ENCODE assay signal across 9 cellular contexts in genomic region chrX:281166-281999, GRCh38. TPM values are rescaled to one million over a fixed set of nuclear protein-coding genes. Genes with fewer than 3 reads are reported as not detected.
DNase-seq lines count a peak whose midpoint lies in the region; ATAC-seq, FAIRE-seq and TF ChIP-seq lines count a peak whose summit lies in the region.
"Had no signal": no experiment of that assay in that cellular context is flagged by ENCODE, and none has a peak within 500 bp of the region (broad histone marks: within the 10 kb centered on the region; RNA-seq: fewer than 3 reads in every experiment).

TSS of gene PLCXD1 (plus strand) at chrX:281381. CDS start at chrX:284188, 2,807 bp downstream.

- H2BK15ac ChIP-seq in mesenchymal stem cell (ENCODE audit: low read depth, poor library complexity, severe bottlenecking) = no peak within 1 kb of the TSS

- TF ChIP-seq POLR2A in GM12891 (IDR thresholded peaks at IDR 0.05; ENCODE audit: low read depth, low read length) = no peak

- H3K14ac ChIP-seq in mesenchymal stem cell (ENCODE audit: low read length in 2 of 2) = no peak within 1 kb of the TSS

- peak within 1 kb of the TSS; percentile 66 for H3K4me2 ChIP-seq in mesenchymal stem cell (ENCODE audit: low read length, poor library complexity, severe bottlenecking)

- H2BK5ac ChIP-seq in mesenchymal stem cell (ENCODE audit: low read depth, low read length, poor library complexity, severe bottlenecking) = no peak within 1 kb of the TSS

- H3K4me3 ChIP-seq in ectodermal cell (ENCODE audit: insufficient read depth, low read depth, low read length) (peak within 1 kb of the TSS; percentile 57), mesenchymal stem cell (ENCODE audit: insufficient read depth in 1 of 2, low read depth in 1 of 2, low read length in 2 of 2) (peak within 1 kb of the TSS; percentile 46 to 54), MG63 (no peak within 1 kb of the TSS)

- H3K23ac ChIP-seq in mesenchymal stem cell (ENCODE audit: low read length in 2 of 2) = no peak within 1 kb of the TSS

- H3K9me3 ChIP-seq in ectodermal cell (ENCODE audit: control insufficient read depth, low read length) (no peaks in the 10 kb centered on the region), mesenchymal stem cell (ENCODE audit: control insufficient read depth, low read length) (no peaks in the 10 kb centered on the region), MG63 (no peaks in the 10 kb centered on the region)

- peak within 1 kb of the TSS in 1 of 2 experiments; percentile 83 for H3K18ac ChIP-seq in mesenchymal stem cell (ENCODE audit: low read depth in 1 of 2, low read length in 2 of 2)

- H4K91ac ChIP-seq in mesenchymal stem cell (ENCODE audit: low read length) = peak within 1 kb of the TSS; percentile 25

- no peak within 1 kb of the TSS for H2AK5ac ChIP-seq in mesenchymal stem cell (ENCODE audit: low read length, severe bottlenecking)

- peak within 1 kb of the TSS; percentile 95 for H3K27ac ChIP-seq in ectodermal cell (ENCODE audit: insufficient read depth, low read depth, low read length, poor library complexity, severe bottlenecking)
- peak within 1 kb of the TSS; percentile 84 for H3K27ac ChIP-seq in mesenchymal stem cell (ENCODE audit: low read length, poor library complexity, severe bottlenecking)

- peak; percentile 33 for FAIRE-seq in GM12891 (lab: Jason Lieb, UNC)
- FAIRE-seq: TTC549 had no signal

- H3K4me1 ChIP-seq in ectodermal cell (ENCODE audit: control insufficient read depth, insufficient read depth, low read length) (peaks cover 4% of the 10 kb centered on the region), mesenchymal stem cell (ENCODE audit: control insufficient read depth, insufficient read depth, low read depth, low read length) (peaks cover 21% of the 10 kb centered on the region)

- peak within 1 kb of the TSS; percentile 32 for H2AFZ ChIP-seq in mesenchymal stem cell (ENCODE audit: low read depth, low read length)

- H2BK120ac ChIP-seq in mesenchymal stem cell (ENCODE audit: low read depth, low read length) = peak within 1 kb of the TSS; percentile 38

- no peak for ATAC-seq in GM21360 (IDR thresholded peaks at IDR 0.05; ENCODE audit: unreplicated experiment)
- ATAC-seq in GM21619 (IDR thresholded peaks at IDR 0.05; ENCODE audit: unreplicated experiment) = no peak

- H2BK12ac ChIP-seq in mesenchymal stem cell (ENCODE audit: low read length in 2 of 2) = peak within 1 kb of the TSS in 1 of 2 experiments; percentile 60

- H3K9ac ChIP-seq in mesenchymal stem cell (ENCODE audit: low read length) = peak within 1 kb of the TSS; percentile 5

- peaks cover 10% of the 10 kb centered on the region for H3K79me1 ChIP-seq in mesenchymal stem cell (replicated peaks; ENCODE audit: low read length, poor library complexity, severe bottlenecking)

- DNase-seq in GM12891 (ENCODE audit: insufficient read length, low spot score) (no peak), NCI-H226 (peak; percentile 60), mesenchymal stem cell (peak; percentile 71), GM19238 (ENCODE audit: insufficient read length, low spot score) (no peak), MG63 (no peak)

- H3K27me3 ChIP-seq in ectodermal cell (ENCODE audit: control insufficient read depth, insufficient read depth, low read length, poor library complexity, severe bottlenecking) = peaks cover 7% of the 10 kb centered on the region
- no peaks in the 10 kb centered on the region for H3K27me3 ChIP-seq in mesenchymal stem cell (ENCODE audit: control insufficient read depth in 1 of 2, insufficient read depth in 1 of 2, low read length in 2 of 2)
- no peaks in the 10 kb centered on the region for H3K27me3 ChIP-seq in MG63

- H3K36me3 ChIP-seq in ectodermal cell (ENCODE audit: control insufficient read depth, insufficient read depth, low read length) (peaks cover 16% of the 10 kb centered on the region), mesenchymal stem cell (ENCODE audit: control insufficient read depth in 1 of 2, insufficient read depth in 2 of 2, low read depth in 1 of 2, low read length in 2 of 2) (peaks cover 17 to 24% of the 10 kb centered on the region in 2 experiments), MG63 (peaks cover 6% of the 10 kb centered on the region; the same call in 1 of the 2 replicates)

- H3K4ac ChIP-seq in mesenchymal stem cell (ENCODE audit: low read depth in 1 of 2, low read length in 2 of 2) = peak within 1 kb of the TSS in 1 of 2 experiments; percentile 83

- WGBS in ectodermal cell, 2 experiments = 18 to 19% methylated on average over 23 of the region's 25 CpGs
- 28% methylated on average over 22 of the region's 25 CpGs for WGBS in mesenchymal stem cell

- H4K8ac ChIP-seq in mesenchymal stem cell (ENCODE audit: low read length) = peak within 1 kb of the TSS; percentile 81

TF ChIP-seq in GM12891, 5 proteins besides CTCF, POLR2A, EP300 and RAD21:
- TF ChIP-seq SPI1 (IDR thresholded peaks at IDR 0.05; ENCODE audit: low read depth, low read length) (no peak), POU2F2 (IDR thresholded peaks at IDR 0.05; ENCODE audit: low read depth, low read length) (no peak), POLR2AphosphoS5 (IDR thresholded peaks at IDR 0.05; ENCODE audit: low read depth, low read length) (no peak), PAX5 (IDR thresholded peaks at IDR 0.05; ENCODE audit: insufficient read depth, low read length, severe bottlenecking) (no peak), TAF1 (IDR thresholded peaks at IDR 0.05; ENCODE audit: low read depth, low read length) (no peak)

RNA-seq across cellular contexts. Expression of gene PLCXD1, which starts in this region (rescaled TPM):
- 21.2 TPM for polyA plus RNA-seq in GM12891 (2012; ENCODE audit: low read depth, missing spikeins)
- polyA plus RNA-seq in ectodermal cell (2013, experiment 1 of 4) = 100 TPM
- 113 TPM for polyA plus RNA-seq in ectodermal cell (2013, experiment 2 of 4)
- polyA plus RNA-seq in ectodermal cell (2013, experiment 3 of 4) = 68.0 TPM
- polyA plus RNA-seq in ectodermal cell (2013, experiment 4 of 4) = 81.9 TPM
- polyA plus RNA-seq in mesenchymal stem cell (2013, experiment 1 of 2) = 15.8 TPM
- polyA plus RNA-seq in mesenchymal stem cell (2013, experiment 2 of 2) = 14.5 TPM
- total RNA-seq in MG63 (2014; rRNA removed; shearing (Covaris generic); ENCODE audit: low replicate concordance) = 8.4 and 13.0 TPM in 2 replicates

Comparison
In these comparisons a context has a peak if more than half of its experiments do, and no peak if none do; other contexts are left out.
1. DNase-seq: peak in NCI-H226 (single experiment) and mesenchymal stem cell (single experiment); none in GM12891 (single experiment), GM19238 (single experiment) and MG63 (single experiment).